ENCODE assay signal across 18 cellular contexts in the genomic region with DNA sequence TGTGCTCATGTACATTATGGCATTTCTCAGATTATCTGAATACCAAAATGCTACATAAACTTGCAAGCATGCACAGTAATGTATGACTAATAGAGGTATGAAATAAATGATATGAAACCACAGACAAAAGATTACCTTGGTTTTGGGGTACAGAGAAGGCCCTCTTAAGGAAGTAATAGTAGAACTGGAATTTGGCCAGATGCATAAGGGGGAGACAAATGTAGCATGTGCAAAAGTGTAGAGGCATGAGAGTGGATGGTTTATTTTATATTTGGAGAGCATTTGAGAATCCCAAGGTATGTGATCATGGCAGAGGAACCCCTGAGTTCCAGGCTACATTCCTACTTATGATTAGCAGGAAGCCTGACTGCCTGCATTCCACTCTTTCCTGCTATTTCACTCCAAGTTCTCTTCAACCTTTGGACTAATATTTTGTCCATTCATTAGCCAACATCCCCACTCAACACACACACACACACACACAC.
DNase-seq lines count a peak whose midpoint lies in the region; ATAC-seq, FAIRE-seq and TF ChIP-seq lines count a peak whose summit lies in the region.
"Had no signal": no experiment of that assay in that cellular context is flagged by ENCODE, and none has a peak within 500 bp of the region (broad histone marks: within the 10 kb centered on the region; RNA-seq: fewer than 3 reads in every experiment).

No MANE protein-coding gene starts in this region.

- no peak overlapping the region for H2BK120ac ChIP-seq in trophoblast cell (ENCODE audit: insufficient read depth, low read length, poor library complexity)

- no peak overlapping the region for H3K4ac ChIP-seq in trophoblast cell (ENCODE audit: low read depth, low read length)

- no peak overlapping the region for H3K23ac ChIP-seq in trophoblast cell (ENCODE audit: low read length)

- TF ChIP-seq CTCF in RWPE2 (IDR thresholded peaks at IDR 0.05; ENCODE audit: poor library complexity, severe bottlenecking) (no peak), epithelial cell of esophagus (IDR thresholded peaks at IDR 0.05; ENCODE audit: insufficient read depth, low read depth, low read length, missing control alignments) (no peak), BE2C (IDR thresholded peaks at IDR 0.05; ENCODE audit: low read depth, low read length) (no peak)

- H4K12ac ChIP-seq in trophoblast cell (ENCODE audit: low read depth, low read length): no peak overlapping the region

- H3K79me1 ChIP-seq in trophoblast cell (ENCODE audit: low read length): no peaks in the 10 kb centered on the region

- TF ChIP-seq POLR2A in H54 (IDR thresholded peaks at IDR 0.05; ENCODE audit: low read depth, low read length): no peak

- H3K4me1 ChIP-seq in RWPE2 (ENCODE audit: insufficient read depth, poor library complexity, severe bottlenecking) (peaks cover 30% of the 10 kb centered on the region), trophoblast cell (ENCODE audit: control insufficient read depth in 1 of 2, insufficient read depth in 2 of 2, low read length in 2 of 2) (peaks cover 3 to 5% of the 10 kb centered on the region in 2 experiments), BE2C (no peaks in the 10 kb centered on the region)

- no peak overlapping the region for H3K14ac ChIP-seq in trophoblast cell (ENCODE audit: low read length)

- ATAC-seq in RWPE2 (ENCODE audit: low read depth): peak; percentile 60
- no peak for ATAC-seq in HG03520 (IDR thresholded peaks at IDR 0.05; ENCODE audit: unreplicated experiment)
- ATAC-seq: stimulated activated naive CD8-positive, alpha-beta T cell treated with anti-CD3 and anti-CD28 coated beads, Interleukin-15, Interleukin-2, amounts not matched to agents 100 U/mL and 50 U/mL, for 24 hours had no signal

- H3K27me3 ChIP-seq in RWPE2 (ENCODE audit: insufficient read depth, poor library complexity, severe bottlenecking) (no peaks in the 10 kb centered on the region), trophoblast cell (ENCODE audit: insufficient read depth, low read length) (no peaks in the 10 kb centered on the region), BE2C (no peaks in the 10 kb centered on the region)
- H3K27me3 ChIP-seq: transverse colon had no signal

- peak; percentile 68 for FAIRE-seq in H54 (lab: Jason Lieb, UNC)

- H2AFZ ChIP-seq in trophoblast cell (ENCODE audit: insufficient read depth, low read length, poor library complexity): no peak overlapping the region

- no peak overlapping the region for H2AK5ac ChIP-seq in trophoblast cell (ENCODE audit: low read length)

- H2BK12ac ChIP-seq in trophoblast cell (ENCODE audit: low read length): no peak overlapping the region

- no peak overlapping the region for H2BK5ac ChIP-seq in trophoblast cell (ENCODE audit: low read depth, low read length, poor library complexity)

- DNase-seq in H54 (ENCODE audit: insufficient read length, low spot score): no peak
- DNase-seq in RWPE2 (ENCODE audit: low spot score): no peak
- DNase-seq in epithelial cell of esophagus (ENCODE audit: low read depth): peak; percentile 50
- DNase-seq in trophoblast cell: peak; percentile 91 to 93
- no peak for DNase-seq in COR-L47 (lab: John Stamatoyannopoulos, UW)
- no peak for DNase-seq in BE2C
- DNase-seq in NK-92 treated with Interleukin-12 subunit alpha and Interleukin-12 subunit beta, amount 100 ng/mL, for 24 hours (lab: John Stamatoyannopoulos, UW): no peak
- DNase-seq: activated CD4-positive, alpha-beta T cell treated with anti-CD3 and anti-CD28 coated beads for 4 hours; activated gamma-delta T cell; C1 segment of cervical spinal cord; DMS153; head of caudate nucleus; NCI-H1930; NCI-H524; stimulated activated naive CD8-positive, alpha-beta T cell treated with anti-CD3 and anti-CD28 coated beads, Interleukin-15, Interleukin-2, amounts not matched to agents 100 U/mL and 50 U/mL, for 24 hours; transverse colon had no signal

- no peak overlapping the region for H4K91ac ChIP-seq in trophoblast cell (ENCODE audit: low read depth, low read length)

- H3K27ac ChIP-seq in RWPE2 (ENCODE audit: poor library complexity, severe bottlenecking): peak overlapping the region; percentile 67
- no peak overlapping the region for H3K27ac ChIP-seq in trophoblast cell (ENCODE audit: low read depth, low read length)
- H3K27ac ChIP-seq: coronary artery, transverse colon had no signal

- no peak overlapping the region for H3K4me3 ChIP-seq in RWPE2 (ENCODE audit: severe bottlenecking)
- H3K4me3 ChIP-seq in epithelial cell of esophagus (ENCODE audit: low read length): no peak overlapping the region
- no peak overlapping the region for H3K4me3 ChIP-seq in trophoblast cell (ENCODE audit: low read depth, low read length)
- no peak overlapping the region for H3K4me3 ChIP-seq in BE2C (ENCODE audit: low read depth, low read length)
- H3K4me3 ChIP-seq: coronary artery, transverse colon had no signal

- no peak overlapping the region for H4K8ac ChIP-seq in trophoblast cell (ENCODE audit: low read depth, low read length)

- H3K9me3 ChIP-seq in RWPE2 (ENCODE audit: severe bottlenecking) (no peaks in the 10 kb centered on the region), trophoblast cell (ENCODE audit: insufficient read depth, low read depth, low read length) (peaks cover 2% of the 10 kb centered on the region), BE2C (no peaks in the 10 kb centered on the region)
- H3K9me3 ChIP-seq: transverse colon had no signal

- H3K36me3 ChIP-seq in RWPE2 (ENCODE audit: low read depth): no peaks in the 10 kb centered on the region
- no peaks in the 10 kb centered on the region for H3K36me3 ChIP-seq in trophoblast cell (ENCODE audit: control insufficient read depth in 1 of 2, insufficient read depth in 2 of 2, low read length in 2 of 2)
- no peaks in the 10 kb centered on the region for H3K36me3 ChIP-seq in BE2C
- H3K36me3 ChIP-seq: transverse colon had no signal

- no peak overlapping the region for H3K9ac ChIP-seq in trophoblast cell (ENCODE audit: low read length)

- H3K79me2 ChIP-seq in trophoblast cell (ENCODE audit: control insufficient read depth, insufficient read depth, low read length, poor library complexity): no peaks in the 10 kb centered on the region

- no peak overlapping the region for H3K18ac ChIP-seq in trophoblast cell (ENCODE audit: low read length)

- H3K4me2 ChIP-seq in trophoblast cell (ENCODE audit: low read length): no peak overlapping the region

Comparison
In these comparisons a context has a peak if more than half of its experiments do, and no peak if none do; other contexts are left out.
1. DNase-seq: peak in epithelial cell of esophagus (single experiment) and trophoblast cell (2 of 2); none in H54 (single experiment), RWPE2 (single experiment), COR-L47 (single experiment), BE2C (single experiment) and NK-92 treated with Interleukin-12 subunit alpha and Interleukin-12 subunit beta, amount 100 ng/mL, for 24 hours (single experiment).